Comparison of ENCODE assay signal across 1 cellular context in the genomic region with DNA sequence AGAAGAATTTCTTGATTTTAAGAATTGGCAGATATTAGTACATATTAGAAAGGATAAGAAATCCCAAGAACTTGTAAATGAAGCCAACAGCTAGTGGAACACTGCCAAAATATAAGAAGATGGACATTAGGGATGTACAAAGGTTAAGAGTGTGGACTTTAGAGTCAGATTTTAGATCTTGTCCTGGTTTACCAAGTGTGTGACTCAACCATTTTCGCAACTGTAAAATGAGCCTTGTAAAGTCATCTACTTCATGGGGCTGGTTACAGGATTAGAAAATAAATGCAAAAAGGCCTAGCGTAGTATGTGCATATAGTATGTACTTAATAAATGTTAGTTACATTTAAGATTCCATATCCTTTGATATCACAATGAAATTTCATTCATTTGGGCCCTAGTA.
TF ChIP-seq lines count a peak whose summit lies in the region.

No MANE protein-coding gene starts in this region.

TF ChIP-seq in IMR-90, 13 proteins besides CTCF, POLR2A, EP300 and RAD21 (continued from another document):
- TF ChIP-seq MXI1 (IDR thresholded peaks at IDR 0.05; ENCODE audit: borderline replicate concordance, low read depth, low read length): no peak
- no peak for TF ChIP-seq MAFK (IDR thresholded peaks at IDR 0.05; ENCODE audit: low read depth, low read length)
- TF ChIP-seq CHD1 (IDR thresholded peaks at IDR 0.05; ENCODE audit: low read depth, low read length): no peak
- TF ChIP-seq SMC3 (IDR thresholded peaks at IDR 0.05; ENCODE audit: low read depth, low read length): no peak
- no peak for TF ChIP-seq FOS (IDR thresholded peaks at IDR 0.05; ENCODE audit: low read depth, low read length)
- TF ChIP-seq CEBPB (IDR thresholded peaks at IDR 0.05; ENCODE audit: low read depth, low read length): no peak
